ENCODE assay signal across 1 cellular context in the genomic region with DNA sequence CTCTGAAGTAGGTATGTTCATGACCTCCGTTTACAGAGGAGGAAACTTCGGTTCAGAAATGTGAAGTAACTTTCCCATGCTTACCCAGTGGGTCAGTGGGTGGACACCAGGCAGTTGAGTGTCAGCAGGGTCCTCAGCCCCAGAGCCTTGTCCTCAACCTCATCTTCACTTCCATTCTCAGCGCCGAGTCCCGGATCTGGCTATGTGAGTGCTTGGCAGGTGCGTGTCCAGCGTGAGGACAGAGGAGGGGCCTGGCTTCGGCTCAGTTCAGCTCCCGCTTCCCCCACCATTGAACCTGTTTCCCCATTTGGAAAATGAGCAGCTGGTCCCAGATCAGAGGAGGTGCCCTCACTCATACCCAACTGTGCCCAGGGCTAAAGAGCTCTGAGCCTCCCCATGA.
TF ChIP-seq lines count a peak whose summit lies in the region.

No MANE protein-coding gene starts in this region.

TF ChIP-seq in HepG2, 621 proteins besides CTCF, POLR2A, EP300 and RAD21 (continued from another document):
- TF ChIP-seq ZNF569 (CRISPR knock-in tag; IDR thresholded peaks at IDR 0.05; ENCODE audit: borderline replicate concordance) (no peak), ZNF335 (CRISPR knock-in tag; IDR thresholded peaks at IDR 0.05) (no peak), PHB2 (IDR thresholded peaks at IDR 0.05; ENCODE audit: partially characterized antibody) (no peak), ZNF251 (CRISPR knock-in tag; IDR thresholded peaks at IDR 0.05) (no peak), CENPBD1 (CRISPR knock-in tag; IDR thresholded peaks at IDR 0.05; ENCODE audit: borderline replicate concordance, low read depth) (no peak), NPAS2 (CRISPR knock-in tag; IDR thresholded peaks at IDR 0.05; ENCODE audit: borderline replicate concordance) (no peak), DNMT1 (CRISPR knock-in tag; IDR thresholded peaks at IDR 0.05) (no peak), ZNF7 (CRISPR knock-in tag; IDR thresholded peaks at IDR 0.05) (no peak), ZNF768 (CRISPR knock-in tag; IDR thresholded peaks at IDR 0.05) (no peak), MIXL1 (CRISPR knock-in tag; IDR thresholded peaks at IDR 0.05) (no peak), ZNF282 (IDR thresholded peaks at IDR 0.05; ENCODE audit: partially characterized antibody) (no peak)
- TF ChIP-seq, protein P1, sequence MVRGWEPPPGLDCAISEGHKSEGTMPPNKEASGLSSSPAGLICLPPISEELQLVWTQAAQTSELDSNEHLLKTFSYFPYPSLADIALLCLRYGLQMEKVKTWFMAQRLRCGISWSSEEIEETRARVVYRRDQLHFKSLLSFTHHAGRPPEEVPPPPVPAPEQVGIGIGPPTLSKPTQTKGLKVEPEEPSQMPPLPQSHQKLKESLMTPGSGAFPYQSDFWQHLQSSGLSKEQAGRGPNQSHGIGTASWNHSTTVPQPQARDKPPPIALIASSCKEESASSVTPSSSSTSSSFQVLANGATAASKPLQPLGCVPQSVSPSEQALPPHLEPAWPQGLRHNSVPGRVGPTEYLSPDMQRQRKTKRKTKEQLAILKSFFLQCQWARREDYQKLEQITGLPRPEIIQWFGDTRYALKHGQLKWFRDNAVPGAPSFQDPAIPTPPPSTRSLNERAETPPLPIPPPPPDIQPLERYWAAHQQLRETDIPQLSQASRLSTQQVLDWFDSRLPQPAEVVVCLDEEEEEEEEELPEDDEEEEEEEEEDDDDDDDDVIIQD (CRISPR knock-in tag; IDR thresholded peaks at IDR 0.05; ENCODE audit: low read depth), result no peak
- TF ChIP-seq, protein P2, sequence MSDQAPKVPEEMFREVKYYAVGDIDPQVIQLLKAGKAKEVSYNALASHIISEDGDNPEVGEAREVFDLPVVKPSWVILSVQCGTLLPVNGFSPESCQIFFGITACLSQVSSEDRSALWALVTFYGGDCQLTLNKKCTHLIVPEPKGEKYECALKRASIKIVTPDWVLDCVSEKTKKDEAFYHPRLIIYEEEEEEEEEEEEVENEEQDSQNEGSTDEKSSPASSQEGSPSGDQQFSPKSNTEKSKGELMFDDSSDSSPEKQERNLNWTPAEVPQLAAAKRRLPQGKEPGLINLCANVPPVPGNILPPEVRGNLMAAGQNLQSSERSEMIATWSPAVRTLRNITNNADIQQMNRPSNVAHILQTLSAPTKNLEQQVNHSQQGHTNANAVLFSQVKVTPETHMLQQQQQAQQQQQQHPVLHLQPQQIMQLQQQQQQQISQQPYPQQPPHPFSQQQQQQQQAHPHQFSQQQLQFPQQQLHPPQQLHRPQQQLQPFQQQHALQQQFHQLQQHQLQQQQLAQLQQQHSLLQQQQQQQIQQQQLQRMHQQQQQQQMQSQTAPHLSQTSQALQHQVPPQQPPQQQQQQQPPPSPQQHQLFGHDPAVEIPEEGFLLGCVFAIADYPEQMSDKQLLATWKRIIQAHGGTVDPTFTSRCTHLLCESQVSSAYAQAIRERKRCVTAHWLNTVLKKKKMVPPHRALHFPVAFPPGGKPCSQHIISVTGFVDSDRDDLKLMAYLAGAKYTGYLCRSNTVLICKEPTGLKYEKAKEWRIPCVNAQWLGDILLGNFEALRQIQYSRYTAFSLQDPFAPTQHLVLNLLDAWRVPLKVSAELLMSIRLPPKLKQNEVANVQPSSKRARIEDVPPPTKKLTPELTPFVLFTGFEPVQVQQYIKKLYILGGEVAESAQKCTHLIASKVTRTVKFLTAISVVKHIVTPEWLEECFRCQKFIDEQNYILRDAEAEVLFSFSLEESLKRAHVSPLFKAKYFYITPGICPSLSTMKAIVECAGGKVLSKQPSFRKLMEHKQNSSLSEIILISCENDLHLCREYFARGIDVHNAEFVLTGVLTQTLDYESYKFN (CRISPR knock-in tag; conservative IDR thresholded peaks at IDR 0.05), result no peak
- TF ChIP-seq, protein P3, sequence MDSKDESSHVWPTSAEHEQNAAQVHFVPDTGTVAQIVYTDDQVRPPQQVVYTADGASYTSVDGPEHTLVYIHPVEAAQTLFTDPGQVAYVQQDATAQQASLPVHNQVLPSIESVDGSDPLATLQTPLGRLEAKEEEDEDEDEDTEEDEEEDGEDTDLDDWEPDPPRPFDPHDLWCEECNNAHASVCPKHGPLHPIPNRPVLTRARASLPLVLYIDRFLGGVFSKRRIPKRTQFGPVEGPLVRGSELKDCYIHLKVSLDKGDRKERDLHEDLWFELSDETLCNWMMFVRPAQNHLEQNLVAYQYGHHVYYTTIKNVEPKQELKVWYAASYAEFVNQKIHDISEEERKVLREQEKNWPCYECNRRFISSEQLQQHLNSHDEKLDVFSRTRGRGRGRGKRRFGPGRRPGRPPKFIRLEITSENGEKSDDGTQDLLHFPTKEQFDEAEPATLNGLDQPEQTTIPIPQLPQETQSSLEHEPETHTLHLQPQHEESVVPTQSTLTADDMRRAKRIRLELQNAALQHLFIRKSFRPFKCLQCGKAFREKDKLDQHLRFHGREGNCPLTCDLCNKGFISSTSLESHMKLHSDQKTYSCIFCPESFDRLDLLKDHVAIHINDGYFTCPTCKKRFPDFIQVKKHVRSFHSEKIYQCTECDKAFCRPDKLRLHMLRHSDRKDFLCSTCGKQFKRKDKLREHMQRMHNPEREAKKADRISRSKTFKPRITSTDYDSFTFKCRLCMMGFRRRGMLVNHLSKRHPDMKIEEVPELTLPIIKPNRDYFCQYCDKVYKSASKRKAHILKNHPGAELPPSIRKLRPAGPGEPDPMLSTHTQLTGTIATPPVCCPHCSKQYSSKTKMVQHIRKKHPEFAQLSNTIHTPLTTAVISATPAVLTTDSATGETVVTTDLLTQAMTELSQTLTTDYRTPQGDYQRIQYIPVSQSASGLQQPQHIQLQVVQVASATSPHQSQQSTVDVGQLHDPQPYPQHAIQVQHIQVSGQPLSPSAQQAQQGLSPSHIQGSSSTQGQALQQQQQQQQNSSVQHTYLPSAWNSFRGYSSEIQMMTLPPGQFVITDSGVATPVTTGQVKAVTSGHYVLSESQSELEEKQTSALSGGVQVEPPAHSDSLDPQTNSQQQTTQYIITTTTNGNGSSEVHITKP (CRISPR knock-in tag; IDR thresholded peaks at IDR 0.05; ENCODE audit: low read depth), result no peak
- TF ChIP-seq, protein P4, sequence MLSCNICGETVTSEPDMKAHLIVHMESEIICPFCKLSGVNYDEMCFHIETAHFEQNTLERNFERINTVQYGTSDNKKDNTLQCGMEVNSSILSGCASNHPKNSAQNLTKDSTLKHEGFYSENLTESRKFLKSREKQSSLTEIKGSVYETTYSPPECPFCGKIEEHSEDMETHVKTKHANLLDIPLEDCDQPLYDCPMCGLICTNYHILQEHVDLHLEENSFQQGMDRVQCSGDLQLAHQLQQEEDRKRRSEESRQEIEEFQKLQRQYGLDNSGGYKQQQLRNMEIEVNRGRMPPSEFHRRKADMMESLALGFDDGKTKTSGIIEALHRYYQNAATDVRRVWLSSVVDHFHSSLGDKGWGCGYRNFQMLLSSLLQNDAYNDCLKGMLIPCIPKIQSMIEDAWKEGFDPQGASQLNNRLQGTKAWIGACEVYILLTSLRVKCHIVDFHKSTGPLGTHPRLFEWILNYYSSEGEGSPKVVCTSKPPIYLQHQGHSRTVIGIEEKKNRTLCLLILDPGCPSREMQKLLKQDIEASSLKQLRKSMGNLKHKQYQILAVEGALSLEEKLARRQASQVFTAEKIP (CRISPR knock-in tag; IDR thresholded peaks at IDR 0.05; ENCODE audit: borderline replicate concordance), result no peak
TF ChIP-seq in HepG2: peak in this region for 0.
